Comparison of ENCODE assay signal across 10 cellular contexts in the genomic region with DNA sequence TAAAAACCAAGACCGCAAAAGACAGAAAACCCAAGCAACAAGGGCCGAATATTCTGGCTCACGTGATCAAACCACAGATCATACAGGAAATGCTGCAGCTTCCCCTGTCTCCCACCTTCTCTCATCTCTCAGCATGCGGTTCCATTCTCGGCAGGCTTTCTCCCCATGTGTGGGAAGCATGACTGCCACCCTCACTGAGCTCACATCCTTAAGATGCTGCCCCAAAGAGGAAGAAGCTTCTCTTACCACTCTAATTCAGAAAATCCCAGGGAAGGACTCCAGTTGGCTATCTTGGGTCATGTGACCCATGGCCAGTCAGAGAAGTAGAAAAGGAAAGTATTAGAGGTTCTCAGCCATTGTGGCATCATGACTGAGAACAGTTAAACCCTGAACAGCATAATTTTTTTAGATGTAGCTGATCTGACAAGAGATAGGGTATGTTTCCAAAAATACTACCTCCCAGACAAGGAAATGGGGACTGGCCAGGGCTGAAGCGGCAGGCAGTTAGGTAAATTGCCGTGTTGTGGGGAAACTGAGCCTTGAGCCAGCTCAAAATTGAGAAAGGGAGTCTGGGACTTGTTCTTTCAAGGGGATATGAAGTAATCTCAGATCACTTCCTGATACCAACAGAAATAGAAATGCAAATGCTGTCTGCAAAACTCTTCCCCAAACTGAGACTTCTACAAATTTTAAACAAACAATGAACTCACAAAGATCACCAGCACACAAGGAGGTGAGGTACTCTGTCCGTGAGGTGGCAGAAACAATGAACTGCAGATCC. TPM values are rescaled to one million over a fixed set of nuclear protein-coding genes. Genes with fewer than 3 reads are reported as not detected.
DNase-seq lines count a peak whose midpoint lies in the region; ATAC-seq and TF ChIP-seq lines count a peak whose summit lies in the region.
"Had no signal": no experiment of that assay in that cellular context is flagged by ENCODE, and none has a peak within 500 bp of the region (broad histone marks: within the 10 kb centered on the region; RNA-seq: fewer than 3 reads in every experiment).

No MANE protein-coding gene starts in this region.

- no peaks in the 10 kb centered on the region for H3K27me3 ChIP-seq in upper lobe of right lung

- H3K4me1 ChIP-seq in upper lobe of right lung = no peaks in the 10 kb centered on the region

- intact Hi-C loops in upper lobe of right lung (cut with DNase I) = no loop called here

- DNase-seq in AML-193 (lab: John Stamatoyannopoulos, UW) (peak; percentile 49 to 53), M059J (ENCODE audit: low read depth) (peak; percentile 22), naive B cell (peak; percentile 47), upper lobe of right lung (peak; percentile 63), HUDEP-2 (lab: John Stamatoyannopoulos, UW; ENCODE audit: unreplicated experiment in 76 of 76) (no peak), foreskin fibroblast (no peak)
- DNase-seq in activated CD8-positive, alpha-beta memory T cell treated with anti-CD3 and anti-CD28 coated beads, Interleukin-2, amount 50 U/mL, for 1 hour (ENCODE audit: extremely low read depth) = peak; percentile 66

- ATAC-seq in naive B cell (ENCODE audit: low read depth in 2 of 2) (peak; percentile 84 to 85), upper lobe of right lung (peak; percentile 92), GM19467 (IDR thresholded peaks at IDR 0.05; ENCODE audit: unreplicated experiment) (no peak)

- peak overlapping the region; percentile 67 to 97 (median 94) for H3K27ac Mint-ChIP-seq in naive B cell

- no peak for TF ChIP-seq CTCF in upper lobe of right lung (IDR thresholded peaks at IDR 0.05)
- TF ChIP-seq CTCF in foreskin fibroblast (IDR thresholded peaks at IDR 0.05; ENCODE audit: low read depth, low read length) = no peak

- no peaks in the 10 kb centered on the region for H3K9me3 ChIP-seq in upper lobe of right lung

- peaks cover 7 to 8% of the 10 kb centered on the region in 2 donors for H3K36me3 Mint-ChIP-seq in naive B cell

- H3K36me3 ChIP-seq in upper lobe of right lung = no peaks in the 10 kb centered on the region

- H3K4me3 Mint-ChIP-seq in naive B cell = peak overlapping the region; percentile 57 to 89 (median 86)
- H3K4me3 Mint-ChIP-seq: neural crest cell had no signal

- peak overlapping the region; percentile 40 for H3K27ac ChIP-seq in upper lobe of right lung
- H3K27ac ChIP-seq: C4-2B had no signal

- peaks cover 0 to 14% (median 8%) of the 10 kb centered on the region in 7 donors for H3K9me3 Mint-ChIP-seq in naive B cell
- H3K9me3 Mint-ChIP-seq: neural crest cell had no signal

- H3K27me3 Mint-ChIP-seq in naive B cell = no peaks in the 10 kb centered on the region

- H3K4me3 ChIP-seq in upper lobe of right lung (no peak overlapping the region), foreskin fibroblast (ENCODE audit: low read depth in 1 of 2, low read length in 2 of 2) (no peak overlapping the region)

- H3K4me1 Mint-ChIP-seq in naive B cell = peaks cover 17 to 27% (median 18%) of the 10 kb centered on the region in 3 donors
- H3K4me1 Mint-ChIP-seq: neural crest cell had no signal

RNA-seq across cellular contexts. Expression of a gene that starts 37.1 kb away (rescaled TPM):
- total RNA-seq in M059J (2014; rRNA removed; shearing (Covaris generic)) = not detected in 2 replicates
- polyA plus RNA-seq in naive B cell (ENCODE audit: low read depth in 6 of 6) = not detected
- 0.29 TPM for total RNA-seq in upper lobe of right lung
- total RNA-seq: neural crest cell had no signal

RNA-seq across cellular contexts. Expression of a gene that starts 53.7 kb away (rescaled TPM):
- 124 and 169 TPM in 2 replicates for total RNA-seq in M059J (2014; rRNA removed; shearing (Covaris generic))
- 10 to 100 TPM; 17.2 to 38.1 (median 31.2) TPM for polyA plus RNA-seq in naive B cell (ENCODE audit: low read depth in 6 of 6)
- 54.7 TPM for total RNA-seq in upper lobe of right lung

Comparison
In these comparisons a context has a peak if more than half of its experiments do, and no peak if none do; other contexts are left out.
1. DNase-seq: peak in AML-193 (2 of 2), M059J (single experiment), activated CD8-positive, alpha-beta memory T cell treated with anti-CD3 and anti-CD28 coated beads, Interleukin-2, amount 50 U/mL, for 1 hour (single experiment), naive B cell (single experiment) and upper lobe of right lung (single experiment); none in HUDEP-2 (0 of 76) and foreskin fibroblast (0 of 2).